In genomic region chr13:38718374-38718773, GRCh38 we compare ENCODE assay signal across 4 cellular contexts. TPM values are rescaled to one million over a fixed set of nuclear protein-coding genes. Genes with fewer than 3 reads are reported as not detected.
"Had no signal": no experiment of that assay in that cellular context is flagged by ENCODE, and none has a peak within 500 bp of the region (broad histone marks: within the 10 kb centered on the region; RNA-seq: fewer than 3 reads in every experiment).

No MANE protein-coding gene starts in this region.

- ATAC-seq: HepG2, K562 had no signal

- DNase-seq: IMR-90 had no signal

- H3K27ac ChIP-seq: HL-60 had no signal

- H3K4me3 ChIP-seq: K562 had no signal

RNA-seq across cellular contexts. Expression of gene FREM2, which starts 31.5 kb away (rescaled TPM):
- total RNA-seq: HepG2, IMR-90 had no signal
